1 cellular context compared by ENCODE assay signal in genomic region chr18:65259403-65259802, GRCh38.
TF ChIP-seq lines count a peak whose summit lies in the region.

No MANE protein-coding gene starts in this region.

TF ChIP-seq in HEK293, 187 proteins besides CTCF, POLR2A, EP300 and RAD21 (continued from another document and continues in another):
- TF ChIP-seq MEIS1 (CRISPR knock-in tag; IDR thresholded peaks at IDR 0.05; ENCODE audit: borderline replicate concordance) (no peak), ZNF654 (tag by site-specific recombination; IDR thresholded peaks at IDR 0.05; ENCODE audit: low read depth) (peak; percentile 19), GLI4 (tag by site-specific recombination; IDR thresholded peaks at IDR 0.05) (no peak), IKZF3 (tag by site-specific recombination; IDR thresholded peaks at IDR 0.05) (no peak), ZNF10 (tag by site-specific recombination; IDR thresholded peaks at IDR 0.05) (no peak), PRDM2 (tag by site-specific recombination; IDR thresholded peaks at IDR 0.05; ENCODE audit: borderline replicate concordance) (no peak), ZNF792 (tag by site-specific recombination; IDR thresholded peaks at IDR 0.05) (no peak), ZNF335 (tag by site-specific recombination; conservative IDR thresholded peaks at IDR 0.05) (no peak), ZNF362 (tag by site-specific recombination; IDR thresholded peaks at IDR 0.05) (no peak), ZNF133 (tag by site-specific recombination; IDR thresholded peaks at IDR 0.05) (no peak), ZNF274 (IDR thresholded peaks at IDR 0.05; ENCODE audit: low read length) (no peak), ZNF274 (tag by site-specific recombination; IDR thresholded peaks at IDR 0.05; ENCODE audit: borderline replicate concordance) (no peak), ATF2 (tag by site-specific recombination; IDR thresholded peaks at IDR 0.05; ENCODE audit: low read depth) (no peak), ZNF112 (tag by site-specific recombination; IDR thresholded peaks at IDR 0.05) (no peak), ZNF677 (tag by site-specific recombination; IDR thresholded peaks at IDR 0.05) (no peak), ZSCAN23 (tag by site-specific recombination; IDR thresholded peaks at IDR 0.05) (no peak), ZNF23 (tag by site-specific recombination; IDR thresholded peaks at IDR 0.05; ENCODE audit: borderline replicate concordance) (no peak), ZNF324 (tag by site-specific recombination; IDR thresholded peaks at IDR 0.05) (no peak), ZNF549 (tag by site-specific recombination; IDR thresholded peaks at IDR 0.05) (no peak), ZNF423 (tag by site-specific recombination; IDR thresholded peaks at IDR 0.05) (no peak), KLF7 (tag by site-specific recombination; IDR thresholded peaks at IDR 0.05; ENCODE audit: borderline replicate concordance) (no peak), ELK4 (IDR thresholded peaks at IDR 0.05; ENCODE audit: borderline replicate concordance, low read depth, low read length) (no peak), ZBTB8A (tag by site-specific recombination; IDR thresholded peaks at IDR 0.05) (peak; percentile 63), ZNF341 (tag by site-specific recombination; IDR thresholded peaks at IDR 0.05; ENCODE audit: low read depth) (no peak), ZNF433 (tag by site-specific recombination; IDR thresholded peaks at IDR 0.05; ENCODE audit: low read depth) (0 out of 2 replicates have a peak, but pooled peaks have one; percentile 41), ZNF114 (tag by site-specific recombination; IDR thresholded peaks at IDR 0.05) (no peak), ZNF311 (tag by site-specific recombination; IDR thresholded peaks at IDR 0.05; ENCODE audit: borderline replicate concordance) (no peak), ZNF248 (tag by site-specific recombination; IDR thresholded peaks at IDR 0.05) (no peak), ZNF558 (tag by site-specific recombination; IDR thresholded peaks at IDR 0.05) (peak; percentile 54; the same call in 1 of the 2 replicates), ZEB2 (tag by site-specific recombination; IDR thresholded peaks at IDR 0.05) (no peak), ZSCAN18 (tag by site-specific recombination; IDR thresholded peaks at IDR 0.05) (no peak), ZNF623 (tag by site-specific recombination; IDR thresholded peaks at IDR 0.05) (peak; percentile 55), ZBTB11 (tag by site-specific recombination; conservative IDR thresholded peaks at IDR 0.05; ENCODE audit: low read depth) (peak; percentile 73), ZBTB1 (tag by site-specific recombination; IDR thresholded peaks at IDR 0.05) (no peak), PRDM4 (tag by site-specific recombination; IDR thresholded peaks at IDR 0.05) (no peak), ZNF221 (tag by site-specific recombination; IDR thresholded peaks at IDR 0.05; ENCODE audit: borderline replicate concordance) (no peak), ZSCAN30 (tag by site-specific recombination; IDR thresholded peaks at IDR 0.05) (no peak), ZNF140 (tag by site-specific recombination; IDR thresholded peaks at IDR 0.05) (peak; percentile 58; the same call in 1 of the 2 replicates), BCL6B (tag by site-specific recombination; IDR thresholded peaks at IDR 0.05) (no peak), ZNF416 (tag by site-specific recombination; IDR thresholded peaks at IDR 0.05) (no peak), ZNF37A (tag by site-specific recombination; IDR thresholded peaks at IDR 0.05) (no peak), ZNF670 (tag by site-specific recombination; IDR thresholded peaks at IDR 0.05; ENCODE audit: low read depth) (no peak), ZNF692 (tag by site-specific recombination; IDR thresholded peaks at IDR 0.05) (no peak), SP2 (tag by site-specific recombination; IDR thresholded peaks at IDR 0.05) (no peak), ZNF561 (tag by site-specific recombination; IDR thresholded peaks at IDR 0.05; ENCODE audit: borderline replicate concordance) (no peak), ZBTB21 (tag by site-specific recombination; IDR thresholded peaks at IDR 0.05) (no peak)
